ENCODE assay signal across 26 cellular contexts in genomic region chr10:123986736-123987135, GRCh38.
"Had no signal": no experiment of that assay in that cellular context is flagged by ENCODE, and none has a peak within 500 bp of the region (broad histone marks: within the 10 kb centered on the region; RNA-seq: fewer than 3 reads in every experiment).

No MANE protein-coding gene starts in this region.

- H3K4me1 ChIP-seq: breast epithelium, left ventricle myocardium inferior, pancreas, prostate gland, upper lobe of right lung had no signal

- H3K27ac ChIP-seq: breast epithelium, esophagus muscularis mucosa, left ventricle myocardium inferior, pancreas, prostate gland, suprapubic skin, tibial artery, upper lobe of right lung, WERI-Rb-1 had no signal

- H3K9me3 ChIP-seq: breast epithelium, esophagus muscularis mucosa, pancreas, prostate gland, suprapubic skin, tibial artery, upper lobe of right lung had no signal

- FAIRE-seq: frontal cortex, pancreas had no signal

- DNase-seq: activated CD4-positive, alpha-beta T cell treated with anti-CD3 and anti-CD28 coated beads for 48 hours; activated CD4-positive, alpha-beta T cell treated with anti-CD3 and anti-CD28 coated beads, Interleukin-2, amount 50 U/mL, for 48 hours; activated CD8-positive, alpha-beta memory T cell treated with anti-CD3 and anti-CD28 coated beads, Interleukin-2, amount 50 U/mL, for 4 hours; activated gamma-delta T cell; activated naive CD4-positive, alpha-beta T cell treated with anti-CD3 and anti-CD28 coated beads, Interleukin-2, amount 50 U/mL, for 16 hours; activated T-cell treated with anti-CD3 and anti-CD28 coated beads, Interleukin-2, amount 50 U/mL, for 24 hours; amygdala; central memory CD4-positive, alpha-beta T cell; left ventricle myocardium inferior; naive B cell; nucleus accumbens; pancreas; stimulated activated CD4-positive, alpha-beta T cell treated with anti-CD3 and anti-CD28 coated beads, Interleukin-15, amount 100 ng/mL, for 24 hours; stimulated activated CD4-positive, alpha-beta T cell treated with anti-CD3 and anti-CD28 coated beads, Interleukin-2, amount 100 ng/mL, for 24 hours; stimulated activated naive CD4-positive, alpha-beta T cell; T-helper 17 cell; T1000; tibial artery; WERI-Rb-1 had no signal

- H3K36me3 ChIP-seq: breast epithelium, esophagus muscularis mucosa, left ventricle myocardium inferior, pancreas, prostate gland, suprapubic skin, tibial artery, upper lobe of right lung, WERI-Rb-1 had no signal

- H3K4me3 ChIP-seq: breast epithelium, esophagus muscularis mucosa, left ventricle myocardium inferior, pancreas, prostate gland, suprapubic skin, tibial artery, upper lobe of right lung had no signal

- ATAC-seq: activated CD4-positive, CD25-positive, alpha-beta regulatory T cell treated with anti-CD3 and anti-CD28 coated beads, Interleukin-2, amount 50 U/mL, for 24 hours; pancreas; T-helper 17 cell; upper lobe of right lung had no signal
